In the genomic region with DNA sequence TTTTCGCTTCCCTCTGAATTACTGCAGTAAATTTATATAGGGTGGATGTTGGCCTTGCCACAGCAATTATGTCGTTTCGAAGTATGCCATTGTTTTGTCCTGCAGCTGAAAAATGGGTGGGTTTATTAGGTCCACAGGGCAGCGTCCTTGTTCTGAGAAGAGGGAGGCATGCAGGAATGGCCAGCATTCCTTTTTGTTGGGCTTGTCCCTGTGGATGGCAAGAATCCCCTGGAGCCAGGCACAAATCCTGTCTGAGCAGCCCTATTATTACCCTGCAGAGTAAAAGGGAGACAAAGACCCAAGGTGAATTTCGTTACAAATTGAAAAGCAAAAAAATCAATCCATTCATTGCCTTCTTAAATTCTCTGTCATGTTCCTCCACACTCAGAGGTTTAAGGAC, we compare ENCODE assay signal across 20 cellular contexts.
"Had no signal": no experiment of that assay in that cellular context is flagged by ENCODE, and none has a peak within 500 bp of the region (broad histone marks: within the 10 kb centered on the region; RNA-seq: fewer than 3 reads in every experiment).

No MANE protein-coding gene starts in this region.

- H3K4me1 ChIP-seq: transverse colon had no signal

- H3K4me2 ChIP-seq: smooth muscle cell had no signal

- H3K27me3 ChIP-seq: heart right ventricle, left lung, sigmoid colon, transverse colon, vagina had no signal

- H3K36me3 ChIP-seq: heart right ventricle, left lung, sigmoid colon, transverse colon, vagina had no signal

- H3K27ac ChIP-seq: heart right ventricle, left lung, sigmoid colon, transverse colon, vagina had no signal

- H3K9me3 ChIP-seq: heart right ventricle, left lung, sigmoid colon, transverse colon, vagina had no signal

- H3K4me3 ChIP-seq: heart right ventricle, left lung, lung, sigmoid colon, smooth muscle cell, transverse colon, vagina had no signal

- DNase-seq: activated CD4-positive, alpha-beta T cell treated with anti-CD3 and anti-CD28 coated beads, Interleukin-2, amount 10 ng/mL, durations not matched to agents 7 days and 5 days; activated CD8-positive, alpha-beta T cell treated with anti-CD3 and anti-CD28 coated beads, Interleukin-2, amount 10 ng/mL, durations not matched to agents 7 days and 5 days; activated T-cell treated with anti-CD3 and anti-CD28 coated beads, Interleukin-2, amount 50 U/mL, for 1 hour; aorta; effector CD4-positive, alpha-beta T cell; foreskin fibroblast; heart right ventricle; immature natural killer cell; kidney glomerular epithelial cell; left lung; naive thymus-derived CD4-positive, alpha-beta T cell; retina; sigmoid colon; stimulated activated CD4-positive, alpha-beta T cell treated with anti-CD3 and anti-CD28 coated beads, Interleukin-2, amount 100 ng/mL, for 48 hours; stimulated activated CD8-positive, alpha-beta memory T cell treated with anti-CD3 and anti-CD28 coated beads, Interleukin-4, amount 100 ng/mL, for 48 hours; stimulated activated naive B cell treated with anti-CD40 and anti-IgM and Interleukin-4, amounts not matched to agents 10 μg/mL and 1 μg/mL and 100 μg/mL, for 72 hours; transverse colon had no signal
